In genomic region chr14:89954045-89955021, GRCh38 we compare ENCODE assay signal across 1 cellular context.
TF ChIP-seq lines count a peak whose summit lies in the region.

Gene EFCAB11, minus strand, starts transcription at chr14:89954730. Its CDS starts 70 bp downstream, at chr14:89954660.

TF ChIP-seq in HEK293, 187 proteins besides CTCF, POLR2A, EP300 and RAD21 (continued from another document and continues in another):
- peak; percentile 72 for TF ChIP-seq ZXDB (tag by site-specific recombination; IDR thresholded peaks at IDR 0.05)
- no peak for TF ChIP-seq ZNF214 (tag by site-specific recombination; IDR thresholded peaks at IDR 0.05; ENCODE audit: borderline replicate concordance)
- no peak for TF ChIP-seq ZNF768 (tag by site-specific recombination; IDR thresholded peaks at IDR 0.05)
- peak; percentile 86; the same call in 1 of the 2 replicates for TF ChIP-seq ZBTB20 (tag by site-specific recombination; IDR thresholded peaks at IDR 0.05)
- peak; percentile 58; the same call in 1 of the 2 replicates for TF ChIP-seq KLF1 (tag by site-specific recombination; IDR thresholded peaks at IDR 0.05)
- TF ChIP-seq SP3 (tag by site-specific recombination; IDR thresholded peaks at IDR 0.05), result peak; percentile 98
- peak; percentile 38; the same call in 1 of the 2 replicates for TF ChIP-seq ZSCAN30 (tag by site-specific recombination; IDR thresholded peaks at IDR 0.05)
- no peak for TF ChIP-seq TSHZ1 (tag by site-specific recombination; IDR thresholded peaks at IDR 0.05; ENCODE audit: borderline replicate concordance)
- peak; percentile 69; the same call in 1 of the 2 replicates for TF ChIP-seq ZNF76 (tag by site-specific recombination; IDR thresholded peaks at IDR 0.05; ENCODE audit: borderline replicate concordance, low read depth)
- TF ChIP-seq ZBTB8A (tag by site-specific recombination; IDR thresholded peaks at IDR 0.05), result peak; percentile 32; the same call in 1 of the 2 replicates
- peak; percentile 55 for TF ChIP-seq PRDM10 (tag by site-specific recombination; IDR thresholded peaks at IDR 0.05)
- peak; percentile 97; the same call in 1 of the 2 replicates for TF ChIP-seq HOXC10 (CRISPR knock-in tag; IDR thresholded peaks at IDR 0.05)
- peak; percentile 16; the same call in 1 of the 2 replicates for TF ChIP-seq GLIS1 (tag by site-specific recombination; IDR thresholded peaks at IDR 0.05)
- no peak for TF ChIP-seq PRDM4 (tag by site-specific recombination; IDR thresholded peaks at IDR 0.05)
- no peak for TF ChIP-seq ZNF26 (tag by site-specific recombination; IDR thresholded peaks at IDR 0.05)
- 0 out of 2 replicates have a peak, but pooled peaks have one; percentile 33 for TF ChIP-seq ZNF324 (tag by site-specific recombination; IDR thresholded peaks at IDR 0.05)
- no peak for TF ChIP-seq KLF7 (tag by site-specific recombination; IDR thresholded peaks at IDR 0.05; ENCODE audit: borderline replicate concordance)
- TF ChIP-seq ZNF311 (tag by site-specific recombination; IDR thresholded peaks at IDR 0.05; ENCODE audit: borderline replicate concordance), result no peak
- peak; percentile 58; the same call in 1 of the 2 replicates for TF ChIP-seq ZNF391 (tag by site-specific recombination; IDR thresholded peaks at IDR 0.05; ENCODE audit: borderline replicate concordance, low read depth)
- peak; percentile 47; the same call in 1 of the 2 replicates for TF ChIP-seq OSR2 (tag by site-specific recombination; IDR thresholded peaks at IDR 0.05)
- no peak for TF ChIP-seq ZNF785 (tag by site-specific recombination; IDR thresholded peaks at IDR 0.05)
- TF ChIP-seq PRDM2 (tag by site-specific recombination; IDR thresholded peaks at IDR 0.05; ENCODE audit: borderline replicate concordance), result no peak
- TF ChIP-seq ZNF571 (tag by site-specific recombination; IDR thresholded peaks at IDR 0.05), result no peak
- peak; percentile 81; the same call in 1 of the 2 replicates for TF ChIP-seq ZBTB6 (tag by site-specific recombination; IDR thresholded peaks at IDR 0.05)
- no peak for TF ChIP-seq ZNF837 (tag by site-specific recombination; IDR thresholded peaks at IDR 0.05)
- TF ChIP-seq, protein P1, sequence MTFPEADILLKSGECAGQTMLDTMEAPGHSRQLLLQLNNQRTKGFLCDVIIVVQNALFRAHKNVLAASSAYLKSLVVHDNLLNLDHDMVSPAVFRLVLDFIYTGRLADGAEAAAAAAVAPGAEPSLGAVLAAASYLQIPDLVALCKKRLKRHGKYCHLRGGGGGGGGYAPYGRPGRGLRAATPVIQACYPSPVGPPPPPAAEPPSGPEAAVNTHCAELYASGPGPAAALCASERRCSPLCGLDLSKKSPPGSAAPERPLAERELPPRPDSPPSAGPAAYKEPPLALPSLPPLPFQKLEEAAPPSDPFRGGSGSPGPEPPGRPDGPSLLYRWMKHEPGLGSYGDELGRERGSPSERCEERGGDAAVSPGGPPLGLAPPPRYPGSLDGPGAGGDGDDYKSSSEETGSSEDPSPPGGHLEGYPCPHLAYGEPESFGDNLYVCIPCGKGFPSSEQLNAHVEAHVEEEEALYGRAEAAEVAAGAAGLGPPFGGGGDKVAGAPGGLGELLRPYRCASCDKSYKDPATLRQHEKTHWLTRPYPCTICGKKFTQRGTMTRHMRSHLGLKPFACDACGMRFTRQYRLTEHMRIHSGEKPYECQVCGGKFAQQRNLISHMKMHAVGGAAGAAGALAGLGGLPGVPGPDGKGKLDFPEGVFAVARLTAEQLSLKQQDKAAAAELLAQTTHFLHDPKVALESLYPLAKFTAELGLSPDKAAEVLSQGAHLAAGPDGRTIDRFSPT (tag by site-specific recombination; IDR thresholded peaks at IDR 0.05), result peak; percentile 99
- TF ChIP-seq ZSCAN16 (tag by site-specific recombination; IDR thresholded peaks at IDR 0.05), result peak; percentile 58; the same call in 1 of the 2 replicates
- peak; percentile 36; the same call in 1 of the 2 replicates for TF ChIP-seq ZFP69B (tag by site-specific recombination; IDR thresholded peaks at IDR 0.05)
